In the genomic region with DNA sequence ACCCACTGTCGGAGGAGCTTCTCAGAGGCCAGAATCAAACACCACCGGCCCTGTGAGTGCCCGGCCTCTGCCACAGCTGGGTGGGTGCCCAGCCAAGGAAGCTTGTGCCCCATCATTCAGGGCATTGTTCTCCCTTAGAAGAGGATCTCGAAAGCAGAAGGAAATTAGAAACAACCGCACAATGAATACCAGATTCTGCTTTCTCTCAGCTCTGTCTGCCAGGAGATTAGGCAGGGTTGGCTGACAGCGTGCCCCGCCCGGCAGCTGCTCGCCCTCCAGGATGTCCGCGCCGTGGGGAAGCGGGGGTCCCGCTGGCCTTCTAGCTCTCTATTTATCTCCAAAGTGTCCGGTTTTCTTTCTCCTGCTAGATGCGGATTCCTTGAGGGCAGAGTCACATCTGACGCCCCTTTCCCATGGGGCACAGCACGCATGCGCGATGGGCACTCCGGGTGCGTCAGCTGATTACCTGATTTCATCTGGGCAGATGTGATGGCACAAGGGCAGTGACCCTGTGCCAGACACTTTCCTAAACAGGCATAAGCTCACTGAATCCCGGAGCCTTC, we compare ENCODE assay signal across 7 cellular contexts. TPM values are rescaled to one million over a fixed set of nuclear protein-coding genes. Genes with fewer than 3 reads are reported as not detected.
DNase-seq lines count a peak whose midpoint lies in the region; ATAC-seq and TF ChIP-seq lines count a peak whose summit lies in the region.

No MANE protein-coding gene starts in this region.

- peak overlapping the region; percentile 28; the same call in 1 of the 2 replicates for H3K4me2 ChIP-seq in OCI-LY1 (ENCODE audit: low read length)

- no peak for TF ChIP-seq CTCF in OCI-LY1 (IDR thresholded peaks at IDR 0.05; ENCODE audit: low read length)

- peaks cover 5% of the 10 kb centered on the region for H3K27me3 Mint-ChIP-seq in activated naive CD4-positive, alpha-beta T cell treated with anti-CD3 and anti-CD28 coated beads, Interleukin-2, amount 50 U/mL, for 24 hours

- no peaks in the 10 kb centered on the region for H3K9me3 Mint-ChIP-seq in activated naive CD4-positive, alpha-beta T cell treated with anti-CD3 and anti-CD28 coated beads, Interleukin-2, amount 50 U/mL, for 24 hours

- no peak overlapping the region for H3K27ac ChIP-seq in OCI-LY1 (ENCODE audit: low read depth, low read length, poor library complexity, severe bottlenecking)

- H3K4me1 Mint-ChIP-seq in activated naive CD4-positive, alpha-beta T cell treated with anti-CD3 and anti-CD28 coated beads, Interleukin-2, amount 50 U/mL, for 24 hours, result peaks cover 6% of the 10 kb centered on the region

- 0 out of 2 replicates have a peak, but pooled peaks cover 11% of the 10 kb centered on the region for H3K27me3 ChIP-seq in OCI-LY1 (ENCODE audit: insufficient read depth, low read length)

- intact Hi-C loops in Right ventricle myocardium superior (cut with DNase I), result no loop called here

- no peaks in the 10 kb centered on the region for H3K36me3 Mint-ChIP-seq in activated naive CD4-positive, alpha-beta T cell treated with anti-CD3 and anti-CD28 coated beads, Interleukin-2, amount 50 U/mL, for 24 hours

- no peaks in the 10 kb centered on the region for H3F3A ChIP-seq in OCI-LY1 (ENCODE audit: insufficient read depth, low read length)

- no peaks in the 10 kb centered on the region for H4K20me1 ChIP-seq in OCI-LY1 (ENCODE audit: insufficient read depth, low read length)

- no peaks in the 10 kb centered on the region for H3K9me2 ChIP-seq in OCI-LY1 (ENCODE audit: low read depth, low read length)

- no peak overlapping the region for H3K27ac Mint-ChIP-seq in activated naive CD4-positive, alpha-beta T cell treated with anti-CD3 and anti-CD28 coated beads, Interleukin-2, amount 50 U/mL, for 24 hours

- H3K36me3 ChIP-seq in OCI-LY1 (ENCODE audit: insufficient read depth, low read length), result no peaks in the 10 kb centered on the region

- no peaks in the 10 kb centered on the region for H3K79me2 ChIP-seq in OCI-LY1 (ENCODE audit: insufficient read depth, low read length)

- no peak overlapping the region for H2AFZ ChIP-seq in OCI-LY1 (ENCODE audit: low read length)

- H3K9ac ChIP-seq in OCI-LY1 (ENCODE audit: low read length), result no peak overlapping the region; the same call in 1 of the 2 replicates

- peak overlapping the region; percentile 76 for H3K4me3 Mint-ChIP-seq in activated naive CD4-positive, alpha-beta T cell treated with anti-CD3 and anti-CD28 coated beads, Interleukin-2, amount 50 U/mL, for 24 hours

- no peaks in the 10 kb centered on the region for H3K4me1 ChIP-seq in OCI-LY1 (ENCODE audit: insufficient read depth, low read length, severe bottlenecking)

- H3K4me3 ChIP-seq in OCI-LY1 (ENCODE audit: low read depth, low read length, poor library complexity, severe bottlenecking), result peak overlapping the region; percentile 38

- ATAC-seq in GM21786 (IDR thresholded peaks at IDR 0.05; ENCODE audit: unreplicated experiment) (peak; percentile 45), Right ventricle myocardium superior (ENCODE audit: poor library complexity) (peak; percentile 70), GM21723 (IDR thresholded peaks at IDR 0.05; ENCODE audit: unreplicated experiment) (no peak)

- H3K9me3 ChIP-seq in OCI-LY1 (ENCODE audit: low read length), result no peaks in the 10 kb centered on the region

- DNase-seq in Right ventricle myocardium superior (peak; percentile 83), pons (ENCODE audit: low spot score) (peak; percentile 87), DMS114 treated with DMSO at 0.1 percent for 48 hours (lab: John Stamatoyannopoulos, UW; ENCODE audit: unreplicated experiment) (no peak)

RNA-seq across cellular contexts. Expression of a gene that starts 25.5 kb away (rescaled TPM):
- total RNA-seq in Right ventricle myocardium superior, result not detected
